Comparison of ENCODE assay signal across 1 cellular context in the genomic region with DNA sequence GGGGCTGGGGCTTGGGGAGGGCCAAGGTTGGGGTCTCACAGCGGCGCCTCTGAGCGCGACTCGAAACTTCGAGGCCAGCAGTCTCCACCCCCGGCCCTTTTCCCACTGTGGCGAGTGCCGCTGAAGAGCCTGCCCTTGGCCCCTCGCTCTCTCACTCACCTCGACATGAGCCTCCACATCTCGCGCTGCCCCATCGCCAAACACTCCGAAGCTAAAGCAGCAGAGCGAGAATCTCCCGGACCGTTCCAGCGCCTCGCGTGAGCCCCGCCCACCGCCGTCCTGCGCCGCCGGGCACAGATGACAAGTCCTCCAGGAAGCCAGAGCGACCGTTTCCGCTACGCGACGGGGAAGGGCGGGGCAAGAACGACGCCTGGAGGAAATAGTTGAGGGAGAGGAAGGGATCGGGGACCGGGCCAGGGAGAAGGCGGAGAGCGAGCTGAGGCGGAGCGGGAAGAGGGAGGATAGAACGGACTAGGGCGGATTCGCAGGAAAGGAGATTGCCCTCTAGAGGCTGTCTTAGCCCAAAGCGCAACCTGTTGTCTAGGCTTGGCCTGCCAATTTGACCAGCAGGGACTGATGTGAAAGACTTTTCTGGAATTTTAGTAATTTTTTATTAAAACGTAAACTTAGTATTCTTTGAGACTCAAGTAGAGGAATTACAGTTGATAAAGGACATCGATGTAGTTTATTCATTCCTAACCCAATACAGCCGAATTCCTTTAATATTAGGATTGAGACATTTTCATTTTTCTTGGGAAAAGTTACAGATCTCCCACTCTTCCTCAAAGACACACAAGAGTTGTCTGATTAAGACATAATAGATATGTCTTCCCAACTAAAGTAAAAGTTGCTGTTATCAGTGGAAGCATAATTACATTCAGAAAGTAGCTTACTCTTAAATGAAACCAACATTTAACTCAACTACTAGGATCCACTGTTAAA.
TF ChIP-seq lines count a peak whose summit lies in the region.

A gene with protein sequence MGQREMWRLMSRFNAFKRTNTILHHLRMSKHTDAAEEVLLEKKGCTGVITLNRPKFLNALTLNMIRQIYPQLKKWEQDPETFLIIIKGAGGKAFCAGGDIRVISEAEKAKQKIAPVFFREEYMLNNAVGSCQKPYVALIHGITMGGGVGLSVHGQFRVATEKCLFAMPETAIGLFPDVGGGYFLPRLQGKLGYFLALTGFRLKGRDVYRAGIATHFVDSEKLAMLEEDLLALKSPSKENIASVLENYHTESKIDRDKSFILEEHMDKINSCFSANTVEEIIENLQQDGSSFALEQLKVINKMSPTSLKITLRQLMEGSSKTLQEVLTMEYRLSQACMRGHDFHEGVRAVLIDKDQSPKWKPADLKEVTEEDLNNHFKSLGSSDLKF (minus strand): TSS at position 270 of the 942 bp plus-strand sequence. CDS start 76 bp downstream, at position 194.

TF ChIP-seq in K562, 482 proteins besides CTCF, POLR2A, EP300 and RAD21 (continued from another document and continues in another):
- TF ChIP-seq, protein P1, sequence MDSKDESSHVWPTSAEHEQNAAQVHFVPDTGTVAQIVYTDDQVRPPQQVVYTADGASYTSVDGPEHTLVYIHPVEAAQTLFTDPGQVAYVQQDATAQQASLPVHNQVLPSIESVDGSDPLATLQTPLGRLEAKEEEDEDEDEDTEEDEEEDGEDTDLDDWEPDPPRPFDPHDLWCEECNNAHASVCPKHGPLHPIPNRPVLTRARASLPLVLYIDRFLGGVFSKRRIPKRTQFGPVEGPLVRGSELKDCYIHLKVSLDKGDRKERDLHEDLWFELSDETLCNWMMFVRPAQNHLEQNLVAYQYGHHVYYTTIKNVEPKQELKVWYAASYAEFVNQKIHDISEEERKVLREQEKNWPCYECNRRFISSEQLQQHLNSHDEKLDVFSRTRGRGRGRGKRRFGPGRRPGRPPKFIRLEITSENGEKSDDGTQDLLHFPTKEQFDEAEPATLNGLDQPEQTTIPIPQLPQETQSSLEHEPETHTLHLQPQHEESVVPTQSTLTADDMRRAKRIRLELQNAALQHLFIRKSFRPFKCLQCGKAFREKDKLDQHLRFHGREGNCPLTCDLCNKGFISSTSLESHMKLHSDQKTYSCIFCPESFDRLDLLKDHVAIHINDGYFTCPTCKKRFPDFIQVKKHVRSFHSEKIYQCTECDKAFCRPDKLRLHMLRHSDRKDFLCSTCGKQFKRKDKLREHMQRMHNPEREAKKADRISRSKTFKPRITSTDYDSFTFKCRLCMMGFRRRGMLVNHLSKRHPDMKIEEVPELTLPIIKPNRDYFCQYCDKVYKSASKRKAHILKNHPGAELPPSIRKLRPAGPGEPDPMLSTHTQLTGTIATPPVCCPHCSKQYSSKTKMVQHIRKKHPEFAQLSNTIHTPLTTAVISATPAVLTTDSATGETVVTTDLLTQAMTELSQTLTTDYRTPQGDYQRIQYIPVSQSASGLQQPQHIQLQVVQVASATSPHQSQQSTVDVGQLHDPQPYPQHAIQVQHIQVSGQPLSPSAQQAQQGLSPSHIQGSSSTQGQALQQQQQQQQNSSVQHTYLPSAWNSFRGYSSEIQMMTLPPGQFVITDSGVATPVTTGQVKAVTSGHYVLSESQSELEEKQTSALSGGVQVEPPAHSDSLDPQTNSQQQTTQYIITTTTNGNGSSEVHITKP (IDR thresholded peaks at IDR 0.05; ENCODE audit: partially characterized antibody) = no peak
- TF ChIP-seq CREB1 (IDR thresholded peaks at IDR 0.05) (peak; percentile 86), CREB1 (CRISPR knock-in tag; IDR thresholded peaks at IDR 0.05) (peak; percentile 84), ZNF41 (CRISPR knock-in tag; conservative IDR thresholded peaks at IDR 0.05) (no peak), SMC3 (conservative IDR thresholded peaks at IDR 0.05; ENCODE audit: insufficient read depth, low read depth, low read length) (peak; percentile 38), FOXA1 (IDR thresholded peaks at IDR 0.05; ENCODE audit: borderline replicate concordance) (no peak), PCBP2 (IDR thresholded peaks at IDR 0.05; ENCODE audit: low read depth, low read length, poor library complexity, severe bottlenecking) (no peak), ZBTB7A (IDR thresholded peaks at IDR 0.05; ENCODE audit: borderline replicate concordance, control insufficient read depth, low read depth, low read length) (peak; percentile 18; the same call in 1 of the 2 replicates), SMARCC2 (IDR thresholded peaks at IDR 0.05; ENCODE audit: low read depth) (no peak), NRF1 (conservative IDR thresholded peaks at IDR 0.05 in 1 of 2, IDR thresholded peaks at IDR 0.05 in 1 of 2) (peak; percentile 84 to 87), ZNF764 (CRISPR knock-in tag; IDR thresholded peaks at IDR 0.05; ENCODE audit: low read depth) (no peak), SREBF2 (CRISPR knock-in tag; IDR thresholded peaks at IDR 0.05) (no peak), TRIM28 (IDR thresholded peaks at IDR 0.05) (no peak), ZBTB8A (IDR thresholded peaks at IDR 0.05; ENCODE audit: partially characterized antibody) (no peak), ZNF668 (CRISPR knock-in tag; IDR thresholded peaks at IDR 0.05) (no peak), JUNB (CRISPR knock-in tag; conservative IDR thresholded peaks at IDR 0.05) (no peak), RAD51 (IDR thresholded peaks at IDR 0.05; ENCODE audit: borderline replicate concordance, low read depth) (no peak), BDP1 (IDR thresholded peaks at IDR 0.05; ENCODE audit: insufficient read depth, insufficient read length) (no peak), ZNF133 (CRISPR knock-in tag; IDR thresholded peaks at IDR 0.05) (no peak), SIX5 (IDR thresholded peaks at IDR 0.05; ENCODE audit: borderline replicate concordance in 1 of 2, insufficient read depth in 1 of 2, low read depth in 1 of 2, low read length in 2 of 2) (no peak)
- TF ChIP-seq, protein P2, sequence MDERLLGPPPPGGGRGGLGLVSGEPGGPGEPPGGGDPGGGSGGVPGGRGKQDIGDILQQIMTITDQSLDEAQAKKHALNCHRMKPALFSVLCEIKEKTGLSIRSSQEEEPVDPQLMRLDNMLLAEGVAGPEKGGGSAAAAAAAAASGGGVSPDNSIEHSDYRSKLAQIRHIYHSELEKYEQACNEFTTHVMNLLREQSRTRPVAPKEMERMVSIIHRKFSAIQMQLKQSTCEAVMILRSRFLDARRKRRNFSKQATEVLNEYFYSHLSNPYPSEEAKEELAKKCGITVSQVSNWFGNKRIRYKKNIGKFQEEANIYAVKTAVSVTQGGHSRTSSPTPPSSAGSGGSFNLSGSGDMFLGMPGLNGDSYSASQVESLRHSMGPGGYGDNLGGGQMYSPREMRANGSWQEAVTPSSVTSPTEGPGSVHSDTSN (CRISPR knock-in tag; IDR thresholded peaks at IDR 0.05; ENCODE audit: low read depth) = no peak
- TF ChIP-seq, protein P2 (tag; conservative IDR thresholded peaks at IDR 0.05; ENCODE audit: low read depth) = no peak
- TF ChIP-seq, protein P3, sequence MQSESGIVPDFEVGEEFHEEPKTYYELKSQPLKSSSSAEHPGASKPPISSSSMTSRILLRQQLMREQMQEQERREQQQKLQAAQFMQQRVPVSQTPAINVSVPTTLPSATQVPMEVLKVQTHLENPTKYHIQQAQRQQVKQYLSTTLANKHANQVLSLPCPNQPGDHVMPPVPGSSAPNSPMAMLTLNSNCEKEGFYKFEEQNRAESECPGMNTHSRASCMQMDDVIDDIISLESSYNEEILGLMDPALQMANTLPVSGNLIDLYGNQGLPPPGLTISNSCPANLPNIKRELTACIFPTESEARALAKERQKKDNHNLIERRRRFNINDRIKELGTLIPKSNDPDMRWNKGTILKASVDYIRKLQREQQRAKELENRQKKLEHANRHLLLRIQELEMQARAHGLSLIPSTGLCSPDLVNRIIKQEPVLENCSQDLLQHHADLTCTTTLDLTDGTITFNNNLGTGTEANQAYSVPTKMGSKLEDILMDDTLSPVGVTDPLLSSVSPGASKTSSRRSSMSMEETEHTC (IDR thresholded peaks at IDR 0.05) = no peak
- TF ChIP-seq, protein P4, sequence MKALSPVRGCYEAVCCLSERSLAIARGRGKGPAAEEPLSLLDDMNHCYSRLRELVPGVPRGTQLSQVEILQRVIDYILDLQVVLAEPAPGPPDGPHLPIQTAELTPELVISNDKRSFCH (CRISPR knock-in tag; IDR thresholded peaks at IDR 0.05) = no peak
- TF ChIP-seq, protein P4 (tag; IDR thresholded peaks at IDR 0.05) = no peak
- TF ChIP-seq, protein P5, sequence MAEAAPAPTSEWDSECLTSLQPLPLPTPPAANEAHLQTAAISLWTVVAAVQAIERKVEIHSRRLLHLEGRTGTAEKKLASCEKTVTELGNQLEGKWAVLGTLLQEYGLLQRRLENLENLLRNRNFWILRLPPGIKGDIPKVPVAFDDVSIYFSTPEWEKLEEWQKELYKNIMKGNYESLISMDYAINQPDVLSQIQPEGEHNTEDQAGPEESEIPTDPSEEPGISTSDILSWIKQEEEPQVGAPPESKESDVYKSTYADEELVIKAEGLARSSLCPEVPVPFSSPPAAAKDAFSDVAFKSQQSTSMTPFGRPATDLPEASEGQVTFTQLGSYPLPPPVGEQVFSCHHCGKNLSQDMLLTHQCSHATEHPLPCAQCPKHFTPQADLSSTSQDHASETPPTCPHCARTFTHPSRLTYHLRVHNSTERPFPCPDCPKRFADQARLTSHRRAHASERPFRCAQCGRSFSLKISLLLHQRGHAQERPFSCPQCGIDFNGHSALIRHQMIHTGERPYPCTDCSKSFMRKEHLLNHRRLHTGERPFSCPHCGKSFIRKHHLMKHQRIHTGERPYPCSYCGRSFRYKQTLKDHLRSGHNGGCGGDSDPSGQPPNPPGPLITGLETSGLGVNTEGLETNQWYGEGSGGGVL (CRISPR knock-in tag; IDR thresholded peaks at IDR 0.05) = no peak
- TF ChIP-seq, protein P6, sequence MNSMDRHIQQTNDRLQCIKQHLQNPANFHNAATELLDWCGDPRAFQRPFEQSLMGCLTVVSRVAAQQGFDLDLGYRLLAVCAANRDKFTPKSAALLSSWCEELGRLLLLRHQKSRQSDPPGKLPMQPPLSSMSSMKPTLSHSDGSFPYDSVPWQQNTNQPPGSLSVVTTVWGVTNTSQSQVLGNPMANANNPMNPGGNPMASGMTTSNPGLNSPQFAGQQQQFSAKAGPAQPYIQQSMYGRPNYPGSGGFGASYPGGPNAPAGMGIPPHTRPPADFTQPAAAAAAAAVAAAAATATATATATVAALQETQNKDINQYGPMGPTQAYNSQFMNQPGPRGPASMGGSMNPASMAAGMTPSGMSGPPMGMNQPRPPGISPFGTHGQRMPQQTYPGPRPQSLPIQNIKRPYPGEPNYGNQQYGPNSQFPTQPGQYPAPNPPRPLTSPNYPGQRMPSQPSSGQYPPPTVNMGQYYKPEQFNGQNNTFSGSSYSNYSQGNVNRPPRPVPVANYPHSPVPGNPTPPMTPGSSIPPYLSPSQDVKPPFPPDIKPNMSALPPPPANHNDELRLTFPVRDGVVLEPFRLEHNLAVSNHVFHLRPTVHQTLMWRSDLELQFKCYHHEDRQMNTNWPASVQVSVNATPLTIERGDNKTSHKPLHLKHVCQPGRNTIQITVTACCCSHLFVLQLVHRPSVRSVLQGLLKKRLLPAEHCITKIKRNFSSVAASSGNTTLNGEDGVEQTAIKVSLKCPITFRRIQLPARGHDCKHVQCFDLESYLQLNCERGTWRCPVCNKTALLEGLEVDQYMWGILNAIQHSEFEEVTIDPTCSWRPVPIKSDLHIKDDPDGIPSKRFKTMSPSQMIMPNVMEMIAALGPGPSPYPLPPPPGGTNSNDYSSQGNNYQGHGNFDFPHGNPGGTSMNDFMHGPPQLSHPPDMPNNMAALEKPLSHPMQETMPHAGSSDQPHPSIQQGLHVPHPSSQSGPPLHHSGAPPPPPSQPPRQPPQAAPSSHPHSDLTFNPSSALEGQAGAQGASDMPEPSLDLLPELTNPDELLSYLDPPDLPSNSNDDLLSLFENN (IDR thresholded peaks at IDR 0.05; ENCODE audit: low read depth in 2 of 2, low read length in 2 of 2) = no peak
- TF ChIP-seq, protein P7, sequence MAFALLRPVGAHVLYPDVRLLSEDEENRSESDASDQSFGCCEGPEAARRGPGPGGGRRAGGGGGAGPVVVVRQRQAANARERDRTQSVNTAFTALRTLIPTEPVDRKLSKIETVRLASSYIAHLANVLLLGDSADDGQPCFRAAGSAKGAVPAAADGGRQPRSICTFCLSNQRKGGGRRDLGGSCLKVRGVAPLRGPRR (CRISPR knock-in tag; IDR thresholded peaks at IDR 0.05) = no peak
- TF ChIP-seq, protein P8, sequence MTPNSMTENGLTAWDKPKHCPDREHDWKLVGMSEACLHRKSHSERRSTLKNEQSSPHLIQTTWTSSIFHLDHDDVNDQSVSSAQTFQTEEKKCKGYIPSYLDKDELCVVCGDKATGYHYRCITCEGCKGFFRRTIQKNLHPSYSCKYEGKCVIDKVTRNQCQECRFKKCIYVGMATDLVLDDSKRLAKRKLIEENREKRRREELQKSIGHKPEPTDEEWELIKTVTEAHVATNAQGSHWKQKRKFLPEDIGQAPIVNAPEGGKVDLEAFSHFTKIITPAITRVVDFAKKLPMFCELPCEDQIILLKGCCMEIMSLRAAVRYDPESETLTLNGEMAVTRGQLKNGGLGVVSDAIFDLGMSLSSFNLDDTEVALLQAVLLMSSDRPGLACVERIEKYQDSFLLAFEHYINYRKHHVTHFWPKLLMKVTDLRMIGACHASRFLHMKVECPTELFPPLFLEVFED (CRISPR knock-in tag; conservative IDR thresholded peaks at IDR 0.05) = no peak
- TF ChIP-seq, protein P9, sequence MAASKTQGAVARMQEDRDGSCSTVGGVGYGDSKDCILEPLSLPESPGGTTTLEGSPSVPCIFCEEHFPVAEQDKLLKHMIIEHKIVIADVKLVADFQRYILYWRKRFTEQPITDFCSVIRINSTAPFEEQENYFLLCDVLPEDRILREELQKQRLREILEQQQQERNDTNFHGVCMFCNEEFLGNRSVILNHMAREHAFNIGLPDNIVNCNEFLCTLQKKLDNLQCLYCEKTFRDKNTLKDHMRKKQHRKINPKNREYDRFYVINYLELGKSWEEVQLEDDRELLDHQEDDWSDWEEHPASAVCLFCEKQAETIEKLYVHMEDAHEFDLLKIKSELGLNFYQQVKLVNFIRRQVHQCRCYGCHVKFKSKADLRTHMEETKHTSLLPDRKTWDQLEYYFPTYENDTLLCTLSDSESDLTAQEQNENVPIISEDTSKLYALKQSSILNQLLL (CRISPR knock-in tag; IDR thresholded peaks at IDR 0.05; ENCODE audit: borderline replicate concordance) = no peak
- TF ChIP-seq, protein P10, sequence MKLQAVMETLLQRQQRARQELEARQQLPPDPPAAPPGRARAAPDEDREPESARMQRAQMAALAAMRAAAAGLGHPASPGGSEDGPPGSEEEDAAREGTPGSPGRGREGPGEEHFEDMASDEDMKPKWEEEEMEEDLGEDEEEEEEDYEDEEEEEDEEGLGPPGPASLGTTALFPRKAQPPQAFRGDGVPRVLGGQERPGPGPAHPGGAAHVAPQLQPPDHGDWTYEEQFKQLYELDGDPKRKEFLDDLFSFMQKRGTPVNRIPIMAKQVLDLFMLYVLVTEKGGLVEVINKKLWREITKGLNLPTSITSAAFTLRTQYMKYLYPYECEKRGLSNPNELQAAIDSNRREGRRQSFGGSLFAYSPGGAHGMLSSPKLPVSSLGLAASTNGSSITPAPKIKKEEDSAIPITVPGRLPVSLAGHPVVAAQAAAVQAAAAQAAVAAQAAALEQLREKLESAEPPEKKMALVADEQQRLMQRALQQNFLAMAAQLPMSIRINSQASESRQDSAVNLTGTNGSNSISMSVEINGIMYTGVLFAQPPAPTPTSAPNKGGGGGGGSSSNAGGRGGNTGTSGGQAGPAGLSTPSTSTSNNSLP (IDR thresholded peaks at IDR 0.05; ENCODE audit: borderline replicate concordance, low read depth, low read length) = no peak
